Comparison of ENCODE assay signal across 4 cellular contexts in genomic region chr11:70072471-70073187, GRCh38.
TF ChIP-seq lines count a peak whose summit lies in the region.

No MANE protein-coding gene starts in this region.

TF ChIP-seq in SK-N-SH, 30 proteins besides CTCF, POLR2A, EP300 and RAD21 (continues in another document):
- TF ChIP-seq IRF3 (IDR thresholded peaks at IDR 0.05; ENCODE audit: low read depth, low read length) (no peak), RCOR1 (IDR thresholded peaks at IDR 0.05; ENCODE audit: low read length) (no peak), RXRA (IDR thresholded peaks at IDR 0.05; ENCODE audit: borderline replicate concordance, low read depth) (no peak), YY1 (IDR thresholded peaks at IDR 0.05; ENCODE audit: low read depth) (no peak), RFX5 (IDR thresholded peaks at IDR 0.05; ENCODE audit: low read length) (no peak), TAF1 (IDR thresholded peaks at IDR 0.05; ENCODE audit: borderline replicate concordance, low read depth, low read length) (no peak), TCF12 (IDR thresholded peaks at IDR 0.05) (no peak), SIN3A (IDR thresholded peaks at IDR 0.05; ENCODE audit: borderline replicate concordance, low read depth, low read length) (no peak), EZH2phosphoT487 (IDR thresholded peaks at IDR 0.05; ENCODE audit: borderline replicate concordance, low read depth) (no peak), MEF2A (IDR thresholded peaks at IDR 0.05; ENCODE audit: borderline replicate concordance, low read depth) (no peak), MXI1 (IDR thresholded peaks at IDR 0.05; ENCODE audit: low read depth, low read length) (no peak), POLR2AphosphoS5 (IDR thresholded peaks at IDR 0.05; ENCODE audit: low read depth, low read length) (no peak), FOSL2 (IDR thresholded peaks at IDR 0.05; ENCODE audit: borderline replicate concordance, low read depth) (no peak), NRF1 (IDR thresholded peaks at IDR 0.05; ENCODE audit: low read depth, low read length) (no peak), NFIC (IDR thresholded peaks at IDR 0.05; ENCODE audit: borderline replicate concordance) (no peak)
- TF ChIP-seq, protein P1, sequence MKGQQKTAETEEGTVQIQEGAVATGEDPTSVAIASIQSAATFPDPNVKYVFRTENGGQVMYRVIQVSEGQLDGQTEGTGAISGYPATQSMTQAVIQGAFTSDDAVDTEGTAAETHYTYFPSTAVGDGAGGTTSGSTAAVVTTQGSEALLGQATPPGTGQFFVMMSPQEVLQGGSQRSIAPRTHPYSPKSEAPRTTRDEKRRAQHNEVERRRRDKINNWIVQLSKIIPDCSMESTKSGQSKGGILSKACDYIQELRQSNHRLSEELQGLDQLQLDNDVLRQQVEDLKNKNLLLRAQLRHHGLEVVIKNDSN (IDR thresholded peaks at IDR 0.05; ENCODE audit: borderline replicate concordance, low read depth), result no peak
- TF ChIP-seq, protein P2, sequence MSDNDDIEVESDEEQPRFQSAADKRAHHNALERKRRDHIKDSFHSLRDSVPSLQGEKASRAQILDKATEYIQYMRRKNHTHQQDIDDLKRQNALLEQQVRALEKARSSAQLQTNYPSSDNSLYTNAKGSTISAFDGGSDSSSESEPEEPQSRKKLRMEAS (IDR thresholded peaks at IDR 0.05; ENCODE audit: low read depth), result no peak

TF ChIP-seq in SK-N-SH treated with all-trans-retinoic acid at 6 μM for 48 hours, 23 proteins besides CTCF, POLR2A, EP300 and RAD21:
- TF ChIP-seq ZNF565 (CRISPR knock-in tag; conservative IDR thresholded peaks at IDR 0.05; ENCODE audit: low read depth), result no peak
- TF ChIP-seq, protein P3, sequence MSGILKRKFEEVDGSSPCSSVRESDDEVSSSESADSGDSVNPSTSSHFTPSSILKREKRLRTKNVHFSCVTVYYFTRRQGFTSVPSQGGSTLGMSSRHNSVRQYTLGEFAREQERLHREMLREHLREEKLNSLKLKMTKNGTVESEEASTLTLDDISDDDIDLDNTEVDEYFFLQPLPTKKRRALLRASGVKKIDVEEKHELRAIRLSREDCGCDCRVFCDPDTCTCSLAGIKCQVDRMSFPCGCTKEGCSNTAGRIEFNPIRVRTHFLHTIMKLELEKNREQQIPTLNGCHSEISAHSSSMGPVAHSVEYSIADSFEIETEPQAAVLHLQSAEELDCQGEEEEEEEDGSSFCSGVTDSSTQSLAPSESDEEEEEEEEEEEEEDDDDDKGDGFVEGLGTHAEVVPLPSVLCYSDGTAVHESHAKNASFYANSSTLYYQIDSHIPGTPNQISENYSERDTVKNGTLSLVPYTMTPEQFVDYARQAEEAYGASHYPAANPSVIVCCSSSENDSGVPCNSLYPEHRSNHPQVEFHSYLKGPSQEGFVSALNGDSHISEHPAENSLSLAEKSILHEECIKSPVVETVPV (CRISPR knock-in tag; IDR thresholded peaks at IDR 0.05), result no peak

TF ChIP-seq in GM23338, 12 proteins besides CTCF, POLR2A, EP300 and RAD21 (continues in another document):
- TF ChIP-seq ZNF462 (CRISPR knock-in tag; IDR thresholded peaks at IDR 0.05), result no peak
- TF ChIP-seq, protein P4, sequence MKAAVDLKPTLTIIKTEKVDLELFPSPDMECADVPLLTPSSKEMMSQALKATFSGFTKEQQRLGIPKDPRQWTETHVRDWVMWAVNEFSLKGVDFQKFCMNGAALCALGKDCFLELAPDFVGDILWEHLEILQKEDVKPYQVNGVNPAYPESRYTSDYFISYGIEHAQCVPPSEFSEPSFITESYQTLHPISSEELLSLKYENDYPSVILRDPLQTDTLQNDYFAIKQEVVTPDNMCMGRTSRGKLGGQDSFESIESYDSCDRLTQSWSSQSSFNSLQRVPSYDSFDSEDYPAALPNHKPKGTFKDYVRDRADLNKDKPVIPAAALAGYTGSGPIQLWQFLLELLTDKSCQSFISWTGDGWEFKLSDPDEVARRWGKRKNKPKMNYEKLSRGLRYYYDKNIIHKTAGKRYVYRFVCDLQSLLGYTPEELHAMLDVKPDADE (IDR thresholded peaks at IDR 0.05), result no peak
- TF ChIP-seq ZNF114 (CRISPR knock-in tag; IDR thresholded peaks at IDR 0.05), result no peak
- no peak for TF ChIP-seq CREB1 (CRISPR knock-in tag; IDR thresholded peaks at IDR 0.05; ENCODE audit: low read depth)
- TF ChIP-seq ZNF331 (CRISPR knock-in tag; IDR thresholded peaks at IDR 0.05; ENCODE audit: low read depth), result no peak
- TF ChIP-seq NANOG (IDR thresholded peaks at IDR 0.05; ENCODE audit: borderline replicate concordance), result no peak

TF ChIP-seq in H1, 55 proteins besides CTCF, POLR2A, EP300 and RAD21:
- TF ChIP-seq KDM4A (IDR thresholded peaks at IDR 0.05; ENCODE audit: low read depth, low read length, severe bottlenecking) (peak; percentile 1), EGR1 (IDR thresholded peaks at IDR 0.05; ENCODE audit: borderline replicate concordance, low read depth, low read length) (no peak)
